ENCODE assay signal across 8 cellular contexts in genomic region chr15:99371180-99372103, GRCh38.
A peak's percentile ranks its signal among the peaks of the same experiment; 100 is the strongest.
DNase-seq lines count a peak whose midpoint lies in the region; ATAC-seq, FAIRE-seq and TF ChIP-seq lines count a peak whose summit lies in the region.

No MANE protein-coding gene starts in this region.

- POLR2A ChIA-PET in activated B cell treated with CpG ODN at 0.5 μM for 24 hours (lab: Charles Lee), result interaction anchor here (0.6 to 1.6 kb wide), 3 partner anchors 88 to 195 kb away, joined by 3 to 9 read pairs (median 8); partner anchors contain the start of gene MEF2A

- intact Hi-C loops in activated B cell treated with CpG ODN at 0.5 μM for 24 hours (cut with micrococcal nuclease), result loop anchor here (1.0 kb wide), 2 partner anchors 85 to 333 kb away; no protein-coding TSS in a partner anchor

- no peak for TF ChIP-seq CTCF in activated B cell treated with CpG ODN at 0.5 μM for 24 hours (IDR thresholded peaks at IDR 0.05)

- CTCF ChIA-PET in activated naive CD4-positive, alpha-beta T cell treated with anti-CD3 and anti-CD28 coated beads, Interleukin-2, amount 10 ng/mL, durations not matched to agents 7 days and 5 days (lab: Charles Lee), result interaction anchor here (0.6 to 2.6 kb wide), 11 partner anchors 9 to 333 kb away, joined by 3 to 11 read pairs (median 3); no protein-coding TSS in a partner anchor
- CTCF ChIA-PET in activated B cell treated with CpG ODN at 0.5 μM for 24 hours (lab: Charles Lee), result interaction anchor here (1.2 to 3.5 kb wide), 5 partner anchors 9 to 333 kb away, joined by 4 to 27 read pairs (median 8); no protein-coding TSS in a partner anchor

- H3K4me3 Mint-ChIP-seq in activated naive CD4-positive, alpha-beta T cell treated with anti-CD3 and anti-CD28 coated beads, Interleukin-2, amount 10 ng/mL, durations not matched to agents 7 days and 5 days, result no peak overlapping the region
- H3K4me3 Mint-ChIP-seq in activated B cell treated with CpG ODN at 0.5 μM for 24 hours, result no peak overlapping the region

- ATAC-seq in HG02885 (IDR thresholded peaks at IDR 0.05; ENCODE audit: poor library complexity, unreplicated experiment) (peak; percentile 87), activated B cell treated with CpG ODN at 0.5 μM for 24 hours (ENCODE audit: low read depth) (peak; percentile 73)

- H3K27me3 Mint-ChIP-seq in activated naive CD4-positive, alpha-beta T cell treated with anti-CD3 and anti-CD28 coated beads, Interleukin-2, amount 10 ng/mL, durations not matched to agents 7 days and 5 days, result no peaks in the 10 kb centered on the region
- H3K27me3 Mint-ChIP-seq in activated B cell treated with CpG ODN at 0.5 μM for 24 hours, result no peaks in the 10 kb centered on the region

- H3K4me1 Mint-ChIP-seq in activated naive CD4-positive, alpha-beta T cell treated with anti-CD3 and anti-CD28 coated beads, Interleukin-2, amount 10 ng/mL, durations not matched to agents 7 days and 5 days, result peaks cover 14% of the 10 kb centered on the region
- peaks cover 16% of the 10 kb centered on the region for H3K4me1 Mint-ChIP-seq in activated B cell treated with CpG ODN at 0.5 μM for 24 hours

- peaks cover 12% of the 10 kb centered on the region for H3K9me3 Mint-ChIP-seq in activated naive CD4-positive, alpha-beta T cell treated with anti-CD3 and anti-CD28 coated beads, Interleukin-2, amount 10 ng/mL, durations not matched to agents 7 days and 5 days
- peaks cover 13% of the 10 kb centered on the region for H3K9me3 Mint-ChIP-seq in activated B cell treated with CpG ODN at 0.5 μM for 24 hours

- no peak for DNase-seq in activated naive CD4-positive, alpha-beta T cell treated with anti-CD3 and anti-CD28 coated beads, Interleukin-2, amount 10 ng/mL, durations not matched to agents 7 days and 5 days
- no peak for DNase-seq in activated naive CD4-positive, alpha-beta T cell treated with Interleukin-2 at 50 U/mL for 16 hours
- DNase-seq in activated B cell treated with CpG ODN at 0.5 μM for 24 hours (no peak), stromal cell of bone marrow (ENCODE audit: low read depth) (peak; percentile 31), NCI-H1694 treated with DMSO at 0.1 percent for 48 hours (lab: John Stamatoyannopoulos, UW) (no peak), RCC 7860 (ENCODE audit: low spot score) (no peak)
- no peak for DNase-seq in stimulated activated naive CD4-positive, alpha-beta T cell treated with Interleukin-2 at 50 U/mL for 16 hours (lab: John Stamatoyannopoulos, UW)

- no peak for FAIRE-seq in RCC 7860 (lab: Jason Lieb, UNC)

- peaks cover 23% of the 10 kb centered on the region for H3K36me3 Mint-ChIP-seq in activated naive CD4-positive, alpha-beta T cell treated with anti-CD3 and anti-CD28 coated beads, Interleukin-2, amount 10 ng/mL, durations not matched to agents 7 days and 5 days
- H3K36me3 Mint-ChIP-seq in activated B cell treated with CpG ODN at 0.5 μM for 24 hours (ENCODE audit: low read depth), result peaks cover 27% of the 10 kb centered on the region

- H3K27ac Mint-ChIP-seq in activated naive CD4-positive, alpha-beta T cell treated with anti-CD3 and anti-CD28 coated beads, Interleukin-2, amount 10 ng/mL, durations not matched to agents 7 days and 5 days, result peak overlapping the region; percentile 34
- peak overlapping the region; percentile 10 for H3K27ac Mint-ChIP-seq in activated B cell treated with CpG ODN at 0.5 μM for 24 hours
